Comparison of ENCODE assay signal across 1 cellular context in genomic region chr22:44326549-44326881, GRCh38.
TF ChIP-seq lines count a peak whose summit lies in the region.

No MANE protein-coding gene starts in this region.

TF ChIP-seq in SK-N-SH treated with all-trans-retinoic acid at 6 μM for 48 hours, 23 proteins besides CTCF, POLR2A, EP300 and RAD21 (continued from another document):
- TF ChIP-seq, protein P1, sequence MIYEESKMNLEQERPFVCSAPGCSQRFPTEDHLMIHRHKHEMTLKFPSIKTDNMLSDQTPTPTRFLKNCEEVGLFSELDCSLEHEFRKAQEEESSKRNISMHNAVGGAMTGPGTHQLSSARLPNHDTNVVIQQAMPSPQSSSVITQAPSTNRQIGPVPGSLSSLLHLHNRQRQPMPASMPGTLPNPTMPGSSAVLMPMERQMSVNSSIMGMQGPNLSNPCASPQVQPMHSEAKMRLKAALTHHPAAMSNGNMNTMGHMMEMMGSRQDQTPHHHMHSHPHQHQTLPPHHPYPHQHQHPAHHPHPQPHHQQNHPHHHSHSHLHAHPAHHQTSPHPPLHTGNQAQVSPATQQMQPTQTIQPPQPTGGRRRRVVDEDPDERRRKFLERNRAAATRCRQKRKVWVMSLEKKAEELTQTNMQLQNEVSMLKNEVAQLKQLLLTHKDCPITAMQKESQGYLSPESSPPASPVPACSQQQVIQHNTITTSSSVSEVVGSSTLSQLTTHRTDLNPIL (CRISPR knock-in tag; IDR thresholded peaks at IDR 0.05; ENCODE audit: low read depth), result no peak
- TF ChIP-seq ZNF565 (CRISPR knock-in tag; conservative IDR thresholded peaks at IDR 0.05; ENCODE audit: low read depth), result no peak
- TF ChIP-seq OSR1 (CRISPR knock-in tag; IDR thresholded peaks at IDR 0.05), result no peak
